Comparison of ENCODE assay signal across 14 cellular contexts in the genomic region with DNA sequence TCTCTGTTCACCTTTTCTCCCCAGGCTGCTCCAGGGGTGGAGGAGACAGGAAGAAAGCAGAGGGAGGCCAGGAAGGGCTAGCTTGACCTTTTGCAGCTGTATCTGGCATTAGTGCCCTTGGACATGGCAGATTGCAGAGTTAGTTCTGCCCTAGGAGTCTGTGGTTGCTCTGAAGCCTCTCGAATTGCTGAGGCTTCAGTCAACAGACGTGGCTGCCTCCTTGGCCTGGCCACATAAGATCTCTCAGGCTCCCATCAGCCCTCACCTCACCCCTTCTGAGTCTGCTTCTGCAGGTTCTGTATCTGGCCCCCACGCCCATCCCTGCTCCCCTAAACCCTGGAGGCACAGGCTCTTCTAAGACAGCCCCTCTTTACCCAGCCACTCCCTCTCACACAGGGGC. TPM values are rescaled to one million over a fixed set of nuclear protein-coding genes. Genes with fewer than 3 reads are reported as not detected.
A peak's percentile ranks its signal among the peaks of the same experiment; 100 is the strongest.
DNase-seq lines count a peak whose midpoint lies in the region; ATAC-seq and TF ChIP-seq lines count a peak whose summit lies in the region.
"Had no signal": no experiment of that assay in that cellular context is flagged by ENCODE, and none has a peak within 500 bp of the region (broad histone marks: within the 10 kb centered on the region; RNA-seq: fewer than 3 reads in every experiment).

No MANE protein-coding gene starts in this region.

- peaks cover 21% of the 10 kb centered on the region for H3K4me1 ChIP-seq in MM.1S (ENCODE audit: low read length)
- H3K4me1 ChIP-seq: BLaER1, HAP-1 had no signal

- H3K27ac ChIP-seq in MM.1S (ENCODE audit: low read length) = peak overlapping the region; percentile 72; the same call in 1 of the 2 replicates
- H3K27ac ChIP-seq: 22Rv1, BLaER1 had no signal

- no peaks in the 10 kb centered on the region for H3K36me3 ChIP-seq in MM.1S (replicated peaks; ENCODE audit: insufficient read depth, low read length)
- H3K36me3 ChIP-seq: BLaER1, HAP-1 had no signal

- peak overlapping the region; percentile 58 for H3K4me2 ChIP-seq in MM.1S (ENCODE audit: low read depth, low read length)
- H3K4me2 ChIP-seq: BLaER1 had no signal

- H3F3A ChIP-seq in MM.1S (ENCODE audit: insufficient read depth, low read length) = peaks cover 13% of the 10 kb centered on the region

- H3K4me3 ChIP-seq in MM.1S (ENCODE audit: low read length) = no peak overlapping the region
- H3K4me3 ChIP-seq: BLaER1, HAP-1 had no signal

- H4K20me1 ChIP-seq in MM.1S (ENCODE audit: insufficient read depth, low read length) = no peaks in the 10 kb centered on the region
- H4K20me1 ChIP-seq: BLaER1 had no signal

- H3K79me2 ChIP-seq in MM.1S (ENCODE audit: low read length) = no peaks in the 10 kb centered on the region

- no peaks in the 10 kb centered on the region for H3K9me2 ChIP-seq in MM.1S (replicated peaks; ENCODE audit: insufficient read depth, low read length)

- peak; percentile 51 for DNase-seq in activated CD8-positive, alpha-beta memory T cell treated with anti-CD3 and anti-CD28 coated beads for 24 hours
- DNase-seq in activated CD8-positive, alpha-beta memory T cell treated with anti-CD3 and anti-CD28 coated beads, Interleukin-2, amount 50 U/mL, for 4 hours = no peak
- DNase-seq in MM.1S = peak; percentile 11
- peak; percentile 38 for DNase-seq in left lobe of liver (ENCODE audit: low spot score)
- no peak for DNase-seq in DMS114 treated with DMSO at 0.1 percent for 48 hours (lab: John Stamatoyannopoulos, UW; ENCODE audit: unreplicated experiment)
- DNase-seq in stimulated activated CD4-positive, alpha-beta T cell treated with anti-CD3 and anti-CD28 coated beads, Interleukin-4, amount 100 ng/mL, for 4 hours = no peak
- no peak for DNase-seq in GM19238 (ENCODE audit: insufficient read length, low spot score)
- DNase-seq: CD4-positive, alpha-beta memory T cell; DMS79 treated with DMSO at 0.1 percent for 48 hours; GF-D8 had no signal

- TF ChIP-seq CTCF in MM.1S (IDR thresholded peaks at IDR 0.05; ENCODE audit: low read length) = no peak

- H3K9me3 ChIP-seq in MM.1S (replicated peaks; ENCODE audit: insufficient read depth, low read length) = no peaks in the 10 kb centered on the region
- H3K9me3 ChIP-seq: HAP-1 had no signal

- peak overlapping the region; percentile 68 for H2AFZ ChIP-seq in MM.1S (ENCODE audit: low read length)

- no peak for ATAC-seq in left lobe of liver

- peak overlapping the region; percentile 17; the same call in 1 of the 2 replicates for H3K9ac ChIP-seq in MM.1S (ENCODE audit: low read length)
- H3K9ac ChIP-seq: BLaER1 had no signal

- no peaks in the 10 kb centered on the region for H3K27me3 ChIP-seq in MM.1S (replicated peaks; ENCODE audit: insufficient read depth, low read length)
- H3K27me3 ChIP-seq: BLaER1 had no signal

RNA-seq across cellular contexts. Expression of gene PLB1, which starts 18.2 kb away (rescaled TPM):
- 0.45 TPM for total RNA-seq in left lobe of liver
- total RNA-seq: HT-29 had no signal

Comparison
In these comparisons a context has a peak if more than half of its experiments do, and no peak if none do; other contexts are left out.
1. DNase-seq: peak in activated CD8-positive, alpha-beta memory T cell treated with anti-CD3 and anti-CD28 coated beads for 24 hours (single experiment), MM.1S (single experiment) and left lobe of liver (single experiment); none in activated CD8-positive, alpha-beta memory T cell treated with anti-CD3 and anti-CD28 coated beads, Interleukin-2, amount 50 U/mL, for 4 hours (single experiment), DMS114 treated with DMSO at 0.1 percent for 48 hours (single experiment), stimulated activated CD4-positive, alpha-beta T cell treated with anti-CD3 and anti-CD28 coated beads, Interleukin-4, amount 100 ng/mL, for 4 hours (0 of 2) and GM19238 (single experiment).